Comparison of ENCODE assay signal across 8 cellular contexts in the genomic region with DNA sequence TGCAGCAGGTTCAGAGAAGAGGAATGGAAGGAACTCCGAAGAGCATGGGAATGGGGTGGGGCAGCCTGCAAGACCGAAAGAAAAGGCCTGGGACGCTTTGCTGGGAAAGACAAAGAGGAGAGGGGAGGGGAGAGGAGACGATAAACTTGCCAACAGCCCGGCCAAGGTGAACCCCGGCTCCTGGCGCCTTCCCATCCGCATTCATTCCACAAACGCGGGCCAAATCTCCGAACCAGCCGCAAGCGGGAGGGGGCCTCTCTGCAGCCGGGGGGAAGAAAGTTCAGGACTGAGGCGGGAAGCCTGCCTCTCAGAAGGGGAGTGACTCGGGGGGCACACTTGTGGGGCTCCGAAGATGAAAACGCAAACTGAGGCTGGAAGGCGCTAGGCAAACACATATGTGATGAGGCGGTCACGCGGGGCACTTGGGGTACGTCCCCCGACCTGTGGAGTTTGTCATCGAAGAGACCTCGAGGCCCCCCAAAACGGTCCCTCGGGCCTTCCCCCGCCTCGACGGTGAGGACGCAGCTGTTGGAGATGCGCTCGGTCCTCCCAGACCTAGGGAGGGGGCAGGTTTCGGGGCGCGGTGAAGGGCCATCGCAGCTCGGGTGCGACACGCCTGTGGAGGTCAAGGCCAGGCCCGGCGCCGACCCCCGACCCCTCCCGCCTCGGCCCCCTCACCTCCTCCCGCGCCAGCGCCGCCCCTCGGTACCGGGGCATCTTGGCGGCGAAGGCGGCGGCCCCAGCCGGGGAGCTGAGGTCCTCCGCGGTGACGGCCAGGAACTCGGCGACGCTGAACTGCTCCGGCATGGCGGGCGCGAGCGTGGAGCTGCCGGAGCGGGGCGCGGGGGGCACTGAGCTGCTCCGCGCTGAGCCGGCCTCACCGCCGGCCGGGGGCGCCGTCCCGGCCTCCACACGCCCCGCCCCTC. TPM values are rescaled to one million over a fixed set of nuclear protein-coding genes. Genes with fewer than 3 reads are reported as not detected.
DNase-seq lines count a peak whose midpoint lies in the region; ATAC-seq and TF ChIP-seq lines count a peak whose summit lies in the region.

A gene (minus strand): TSS at position 853 of the 926 bp plus-strand sequence. CDS start 46 bp downstream, at position 807.

- no peak for TF ChIP-seq RAD21 in HCT116 (IDR thresholded peaks at IDR 0.05; ENCODE audit: low read depth)

- H3K27me3 ChIP-seq in BE2C, result no peaks in the 10 kb centered on the region
- no peaks in the 10 kb centered on the region for H3K27me3 ChIP-seq in HCT116 (ENCODE audit: insufficient read depth, low read length)
- no peaks in the 10 kb centered on the region for H3K27me3 ChIP-seq in mucosa of stomach (ENCODE audit: control insufficient read depth, insufficient read depth, low read length)
- no peaks in the 10 kb centered on the region for H3K27me3 ChIP-seq in aorta (ENCODE audit: control insufficient read depth in 1 of 2, insufficient read depth in 2 of 2, low read length in 1 of 2)

- CTCF ChIA-PET in HCT116 (lab: Charles Lee), result interaction anchor here (0.6 to 5.5 kb wide), 6 partner anchors 8 to 152 kb away, joined by 3 to 48 read pairs (median 4); no protein-coding TSS in a partner anchor
- CTCF ChIA-PET in activated B cell treated with CpG ODN at 0.5 μM for 24 hours (lab: Charles Lee), result interaction anchor here (0.7 to 2.9 kb wide), 2 partner anchors 14 to 265 kb away, joined by 3 to 25 read pairs; no protein-coding TSS in a partner anchor

- no peaks in the 10 kb centered on the region for H3K9me3 ChIP-seq in BE2C
- no peaks in the 10 kb centered on the region for H3K9me3 ChIP-seq in HCT116 (ENCODE audit: control insufficient read depth in 1 of 2, insufficient read depth in 1 of 2, low read depth in 1 of 2, low read length in 2 of 2)
- H3K9me3 ChIP-seq in mucosa of stomach (ENCODE audit: control insufficient read depth, low read length), result no peaks in the 10 kb centered on the region
- H3K9me3 ChIP-seq in aorta (ENCODE audit: control insufficient read depth, low read length), result no peaks in the 10 kb centered on the region

- H3K4me1 ChIP-seq in BE2C (no peaks in the 10 kb centered on the region), HCT116 (ENCODE audit: control insufficient read depth in 1 of 2, insufficient read depth in 2 of 2, low read length in 2 of 2) (peaks cover 22 to 25% of the 10 kb centered on the region in 2 experiments), mucosa of stomach (ENCODE audit: control insufficient read depth, insufficient read depth, low read length) (peaks cover 21% of the 10 kb centered on the region), aorta (ENCODE audit: control insufficient read depth in 1 of 2, insufficient read depth in 2 of 2, low read length in 2 of 2) (no peaks in the 10 kb centered on the region)

- WGBS in aorta, 2 donors, result 0 to 1% methylated on average over 51 to 84 of the region's 84 CpGs

- ATAC-seq in HCT116 (peak; percentile 8), activated B cell treated with CpG ODN at 0.5 μM for 24 hours (ENCODE audit: low read depth) (peak; percentile 54), esophagus mucosa (peak; percentile 19), aorta (ENCODE audit: low FRiP score) (peak; percentile 39), HG02588 (IDR thresholded peaks at IDR 0.05; ENCODE audit: unreplicated experiment) (no peak), GM19467 (IDR thresholded peaks at IDR 0.05; ENCODE audit: unreplicated experiment) (no peak)

- H4K20me1 ChIP-seq in HCT116 (ENCODE audit: insufficient read depth), result no peaks in the 10 kb centered on the region

- H3K79me2 ChIP-seq in HCT116 (ENCODE audit: insufficient read depth, low read length), result no peaks in the 10 kb centered on the region

- peak within 1 kb of the TSS; percentile 93 for H2AFZ ChIP-seq in HCT116 (ENCODE audit: low read depth, low read length, poor library complexity, severe bottlenecking)

- peaks cover 4% of the 10 kb centered on the region for H3K27me3 Mint-ChIP-seq in activated B cell treated with CpG ODN at 0.5 μM for 24 hours

- peak within 1 kb of the TSS; percentile 39; the same call in 1 of the 2 replicates for H3K27ac ChIP-seq in HCT116 (ENCODE audit: low read depth, low read length)
- H3K27ac ChIP-seq in aorta (ENCODE audit: low read depth in 1 of 2, low read length in 2 of 2), result peak within 1 kb of the TSS; percentile 52 to 82

- RAD21 ChIA-PET in HCT116 (lab: Charles Lee; ENCODE audit: low non-redundant PET in 1 of 2, low total read pairs in 2 of 2, uncharacterized antibody in 2 of 2, unreplicated experiment in 2 of 2), result no interaction called here

- TF ChIP-seq CTCF in BE2C (IDR thresholded peaks at IDR 0.05; ENCODE audit: low read depth, low read length) (no peak), HCT116 (IDR thresholded peaks at IDR 0.05 in 2 of 3, conservative IDR thresholded peaks at IDR 0.05 in 1 of 3; ENCODE audit: borderline replicate concordance in 1 of 3, insufficient read depth in 1 of 3, low read depth in 2 of 3, low read length in 2 of 3) (no peak; a peak in 1 of 6 replicates), activated B cell treated with CpG ODN at 0.5 μM for 24 hours (IDR thresholded peaks at IDR 0.05) (no peak)

- H3K9me3 Mint-ChIP-seq in activated B cell treated with CpG ODN at 0.5 μM for 24 hours, result no peaks in the 10 kb centered on the region

- peak; percentile 29 for TF ChIP-seq POLR2A in HCT116 (IDR thresholded peaks at IDR 0.05; ENCODE audit: borderline replicate concordance, extremely low read depth, insufficient read depth, insufficient read length)

- intact Hi-C loops in HCT116 (cut with micrococcal nuclease), result no loop called here
- intact Hi-C loops in activated B cell treated with CpG ODN at 0.5 μM for 24 hours (cut with micrococcal nuclease), result loop anchor here (1.0 kb wide), 4 partner anchors 45 to 139 kb away; a partner anchor contains a TSS
- intact Hi-C loops in aorta (cut with DNase I), result loop anchor here (5.0 kb wide), 2 partner anchors 61 to 141 kb away; a partner anchor contains a TSS

- no peaks in the 10 kb centered on the region for H3K9me2 ChIP-seq in HCT116 (ENCODE audit: insufficient read depth)

- BruUV-seq in HCT116 (replicated peaks; lab: Mats Ljungman, UMichigan), result no TSS peak

- POLR2A ChIA-PET in HCT116 (lab: Charles Lee), result interaction anchor here (0.8 to 1.4 kb wide), 5 partner anchors 13 to 315 kb away, joined by 3 to 4 read pairs (median 4); a partner anchor contains a TSS
- POLR2A ChIA-PET in activated B cell treated with CpG ODN at 0.5 μM for 24 hours (lab: Charles Lee), result interaction anchor here (0.5 to 2.1 kb wide), 8 partner anchors 42 to 1094 kb away, joined by 3 to 9 read pairs (median 4); a partner anchor contains a TSS

- peaks cover 33% of the 10 kb centered on the region for H3K4me1 Mint-ChIP-seq in activated B cell treated with CpG ODN at 0.5 μM for 24 hours

- H3K4me2 ChIP-seq in HCT116 (ENCODE audit: low read length), result peak within 1 kb of the TSS; percentile 97

- H3K36me3 ChIP-seq in BE2C (no peaks in the 10 kb centered on the region), HCT116 (ENCODE audit: control insufficient read depth in 1 of 2, insufficient read depth in 2 of 2, low read length in 2 of 2) (no peaks in the 10 kb centered on the region), mucosa of stomach (ENCODE audit: control insufficient read depth, insufficient read depth, low read length) (no peaks in the 10 kb centered on the region), aorta (ENCODE audit: control insufficient read depth in 1 of 2, insufficient read depth in 2 of 2, low read length in 1 of 2) (no peaks in the 10 kb centered on the region)

- peaks cover 1% of the 10 kb centered on the region for H3K36me3 Mint-ChIP-seq in activated B cell treated with CpG ODN at 0.5 μM for 24 hours (ENCODE audit: low read depth)

- H3K4me3 Mint-ChIP-seq in activated B cell treated with CpG ODN at 0.5 μM for 24 hours, result peak within 1 kb of the TSS; percentile 91

- H3K9ac ChIP-seq in HCT116 (ENCODE audit: low read length), result peak within 1 kb of the TSS; percentile 65
- peak within 1 kb of the TSS; percentile 69 for H3K9ac ChIP-seq in mucosa of stomach (ENCODE audit: low read length)

- H3K4me3 ChIP-seq in BE2C (ENCODE audit: low read depth, low read length) (peak within 1 kb of the TSS; percentile 54), HCT116 (replicated peaks in 1 of 2; ENCODE audit: low read depth in 1 of 2, low read length in 2 of 2) (peak within 1 kb of the TSS; percentile 61 to 71), mucosa of stomach (ENCODE audit: low read length) (peak within 1 kb of the TSS; percentile 62), aorta (ENCODE audit: low read length in 2 of 2) (peak within 1 kb of the TSS; percentile 80 to 90)

- DNase-seq in BE2C, result no peak
- DNase-seq in HCT116 (ENCODE audit: low read depth, low spot score), result no peak
- DNase-seq in activated B cell treated with CpG ODN at 0.5 μM for 24 hours, result no peak
- peak; percentile 64 to 85 for DNase-seq in aorta

- H3K27ac Mint-ChIP-seq in activated B cell treated with CpG ODN at 0.5 μM for 24 hours, result peak within 1 kb of the TSS; percentile 75

TF ChIP-seq in HCT116, 20 proteins besides CTCF, POLR2A, EP300 and RAD21 (continues in another document):
- TF ChIP-seq, protein P1, sequence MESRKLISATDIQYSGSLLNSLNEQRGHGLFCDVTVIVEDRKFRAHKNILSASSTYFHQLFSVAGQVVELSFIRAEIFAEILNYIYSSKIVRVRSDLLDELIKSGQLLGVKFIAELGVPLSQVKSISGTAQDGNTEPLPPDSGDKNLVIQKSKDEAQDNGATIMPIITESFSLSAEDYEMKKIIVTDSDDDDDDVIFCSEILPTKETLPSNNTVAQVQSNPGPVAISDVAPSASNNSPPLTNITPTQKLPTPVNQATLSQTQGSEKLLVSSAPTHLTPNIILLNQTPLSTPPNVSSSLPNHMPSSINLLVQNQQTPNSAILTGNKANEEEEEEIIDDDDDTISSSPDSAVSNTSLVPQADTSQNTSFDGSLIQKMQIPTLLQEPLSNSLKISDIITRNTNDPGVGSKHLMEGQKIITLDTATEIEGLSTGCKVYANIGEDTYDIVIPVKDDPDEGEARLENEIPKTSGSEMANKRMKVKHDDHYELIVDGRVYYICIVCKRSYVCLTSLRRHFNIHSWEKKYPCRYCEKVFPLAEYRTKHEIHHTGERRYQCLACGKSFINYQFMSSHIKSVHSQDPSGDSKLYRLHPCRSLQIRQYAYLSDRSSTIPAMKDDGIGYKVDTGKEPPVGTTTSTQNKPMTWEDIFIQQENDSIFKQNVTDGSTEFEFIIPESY (IDR thresholded peaks at IDR 0.05; ENCODE audit: extremely low read depth, insufficient replicate concordance, low read length), result no peak
- TF ChIP-seq ZFX (IDR thresholded peaks at IDR 0.05) (peak; percentile 47), FOSL1 (IDR thresholded peaks at IDR 0.05; ENCODE audit: low read depth) (no peak), POLR2AphosphoS5 (IDR thresholded peaks at IDR 0.05; ENCODE audit: low read depth, low read length) (peak; percentile 71), JUND (IDR thresholded peaks at IDR 0.05) (no peak)

RNA-seq across cellular contexts. Expression of the gene that starts here (rescaled TPM):
- polyA plus RNA-seq in BE2C (2012; ENCODE audit: insufficient read depth, insufficient read length, low read depth), result 2.9 TPM
- total RNA-seq in HCT116 (2021; ENCODE audit: unreplicated experiment) (19.7 TPM), activated B cell treated with CpG ODN at 0.5 μM for 24 hours (1.9 and 3.1 TPM in 2 replicates), esophagus mucosa (31.5 TPM), aorta (10 to 100 TPM; 26.1 to 93.9 TPM)
- polyA plus RNA-seq in HCT116 (2012), result 9.9 and 11.9 TPM in 2 replicates
- 10 to 100 TPM in 1 of 2 donors, 1 to 10 TPM in 1; 7.0 to 16.1 TPM for polyA plus RNA-seq in aorta

Comparison
In these comparisons a context has a peak if more than half of its experiments do, and no peak if none do; other contexts are left out.
1. DNase-seq: peak in aorta (2 of 2); none in BE2C (single experiment), HCT116 (single experiment) and activated B cell treated with CpG ODN at 0.5 μM for 24 hours (single experiment).
2. ATAC-seq: peak in HCT116 (single experiment), activated B cell treated with CpG ODN at 0.5 μM for 24 hours (single experiment), esophagus mucosa (single experiment) and aorta (single experiment); none in HG02588 (single experiment) and GM19467 (single experiment).
3. Peak in every context shown above with its lines, with median percentiles within 50 percentile points of each other: H3K4me3 ChIP-seq.